25 cellular contexts compared by ENCODE assay signal in genomic region chr2:196931555-196931954, GRCh38.
"Had no signal": no experiment of that assay in that cellular context is flagged by ENCODE, and none has a peak within 500 bp of the region (broad histone marks: within the 10 kb centered on the region; RNA-seq: fewer than 3 reads in every experiment).

No MANE protein-coding gene starts in this region.

- H3K27ac ChIP-seq: left ventricle myocardium inferior, ovary, stomach, thoracic aorta, tibial artery, upper lobe of right lung had no signal

- ATAC-seq: natural killer cell treated with Interleukin-12 subunit alpha and Interleukin-12 subunit beta and Interleukin-15 and Interleukin-18, amount 100 ng/mL, for 72 hours; right cardiac atrium; sciatic nerve; stimulated activated naive B cell treated with anti-CD40 and anti-IgM and Interleukin-4, amounts not matched to agents 10 μg/mL and 1 μg/mL and 100 μg/mL, for 72 hours; stimulated activated naive CD8-positive, alpha-beta T cell treated with anti-CD3 and anti-CD28 coated beads, Interleukin-15, Interleukin-2, amounts not matched to agents 100 U/mL and 50 U/mL, for 24 hours; upper lobe of right lung had no signal

- H3K36me3 ChIP-seq: left ventricle myocardium inferior, ovary, stomach, thoracic aorta, tibial artery, upper lobe of right lung had no signal

- H3K9me3 ChIP-seq: left ventricle myocardium inferior, mucosa of descending colon, ovary, stomach, thoracic aorta, tibial artery, upper lobe of right lung had no signal

- H3K4me1 ChIP-seq: upper lobe of right lung had no signal

- DNase-seq: hypothalamus; immature natural killer cell; left ventricle myocardium inferior; midbrain; mucosa of descending colon; ovary; retina; right cardiac atrium; stimulated activated CD4-positive, alpha-beta T cell treated with anti-CD3 and anti-CD28 coated beads, Interleukin-12 subunit alpha, Interleukin-12 subunit beta, amount 100 ng/mL, for 4 hours; stimulated activated CD4-positive, alpha-beta T cell treated with anti-CD3 and anti-CD28 coated beads, Interleukin-15, amount 100 ng/mL, for 24 hours; stimulated activated CD4-positive, alpha-beta T cell treated with anti-CD3 and anti-CD28 coated beads, Interleukin-2, amount 100 ng/mL, for 24 hours; stimulated activated CD4-positive, alpha-beta T cell treated with anti-CD3 and anti-CD28 coated beads, Interleukin-4, amount 100 ng/mL, for 1 hour; stimulated activated naive B cell treated with anti-CD40 and anti-IgM and Interleukin-4, amounts not matched to agents 10 μg/mL and 1 μg/mL and 100 μg/mL, for 72 hours; stimulated activated naive CD8-positive, alpha-beta T cell treated with anti-CD3 and anti-CD28 coated beads, Interleukin-15, Interleukin-2, amounts not matched to agents 100 U/mL and 50 U/mL, for 24 hours; stomach; tibial artery; trophoblast cell; upper lobe of right lung had no signal

- H3K27me3 ChIP-seq: ovary, stomach, tibial artery, upper lobe of right lung had no signal

- H3K4me3 ChIP-seq: left ventricle myocardium inferior, lung, mucosa of descending colon, ovary, skin epidermis, stomach, thoracic aorta, tibial artery, upper lobe of right lung had no signal

- FAIRE-seq: islet of Langerhans, urothelium cell line had no signal
